Comparison of ENCODE assay signal across 12 cellular contexts in genomic region chr6:111950661-111951426, GRCh38.
A peak's percentile ranks its signal among the peaks of the same experiment; 100 is the strongest.
DNase-seq lines count a peak whose midpoint lies in the region; ATAC-seq and TF ChIP-seq lines count a peak whose summit lies in the region.
"Had no signal": no experiment of that assay in that cellular context is flagged by ENCODE, and none has a peak within 500 bp of the region (broad histone marks: within the 10 kb centered on the region; RNA-seq: fewer than 3 reads in every experiment).

No MANE protein-coding gene starts in this region.

- no peak overlapping the region for H3K4me3 ChIP-seq in breast epithelium
- H3K4me3 ChIP-seq in fibroblast of the aortic adventitia (ENCODE audit: low read depth, low read length): no peak overlapping the region
- no peak overlapping the region for H3K4me3 ChIP-seq in skeletal muscle satellite cell (ENCODE audit: low read length)
- H3K4me3 ChIP-seq: sigmoid colon had no signal

- H3K36me3 ChIP-seq in breast epithelium (no peaks in the 10 kb centered on the region), skeletal muscle satellite cell (ENCODE audit: insufficient read depth, low read length) (no peaks in the 10 kb centered on the region)
- H3K36me3 ChIP-seq: sigmoid colon had no signal

- no peak overlapping the region for H3K27ac ChIP-seq in breast epithelium
- H3K27ac ChIP-seq: sigmoid colon had no signal

- H3K4me1 ChIP-seq in breast epithelium: no peaks in the 10 kb centered on the region
- H3K4me1 ChIP-seq in skeletal muscle satellite cell (ENCODE audit: control insufficient read depth, insufficient read depth, low read length): peaks cover 24% of the 10 kb centered on the region

- no peaks in the 10 kb centered on the region for H3K9me3 ChIP-seq in breast epithelium
- no peaks in the 10 kb centered on the region for H3K9me3 ChIP-seq in skeletal muscle satellite cell (replicated peaks; ENCODE audit: low read length)
- H3K9me3 ChIP-seq: sigmoid colon had no signal

- POLR2A ChIA-PET in MCF 10A (lab: Yijun Ruan, JAX): interaction anchor here (0.9 to 1.4 kb wide), 2 partner anchors 17 to 23 kb away, joined by 3 to 4 read pairs; no protein-coding TSS in a partner anchor

- no peak for TF ChIP-seq POLR2A in breast epithelium (IDR thresholded peaks at IDR 0.05)

- H3K4me2 ChIP-seq in skeletal muscle satellite cell (ENCODE audit: low read length): peak overlapping the region; percentile 2

- BruUV-seq in MCF 10A (replicated peaks; lab: Mats Ljungman, UMichigan): no TSS peak

- intact Hi-C loops in MCF 10A (cut with micrococcal nuclease) (no loop called here), breast epithelium (cut with DNase I; ENCODE audit: low total_unique reads) (no loop called here)

- ATAC-seq in HG02678 (IDR thresholded peaks at IDR 0.05; ENCODE audit: unreplicated experiment): no peak
- ATAC-seq: activated CD8-positive, alpha-beta T cell treated with anti-CD3 and anti-CD28 coated beads for 36 hours had no signal

- H3K9me3 Mint-ChIP-seq in MCF 10A (ENCODE audit: unreplicated experiment): no peaks in the 10 kb centered on the region
- H3K9me3 Mint-ChIP-seq: activated CD8-positive, alpha-beta T cell treated with anti-CD3 and anti-CD28 coated beads for 36 hours had no signal

- DNase-seq in MCF 10A (ENCODE audit: unreplicated experiment): peak; percentile 23
- no peak for DNase-seq in breast epithelium (ENCODE audit: low spot score in 2 of 2)
- peak; percentile 82 for DNase-seq in NCI-H748 treated with DMSO at 0.1 percent for 48 hours (lab: John Stamatoyannopoulos, UW)
- peak; percentile 27 for DNase-seq in fibroblast of the aortic adventitia (ENCODE audit: low read depth)
- DNase-seq in dermis blood vessel endothelial cell: no peak
- no peak for DNase-seq in NCI-H187 (lab: John Stamatoyannopoulos, UW)
- DNase-seq: activated CD8-positive, alpha-beta T cell treated with anti-CD3 and anti-CD28 coated beads for 36 hours; HCEC 1CT; NCI-H1436 treated with DMSO at 0.1 percent for 48 hours; sigmoid colon had no signal

- H3K36me3 Mint-ChIP-seq in MCF 10A (ENCODE audit: insufficient read depth, unreplicated experiment): no peaks in the 10 kb centered on the region

- CTCF ChIA-PET in MCF 10A (lab: Yijun Ruan, JAX): interaction anchor here (1.0 kb wide), 1 partner anchor 47 kb away, joined by 3 read pairs; no protein-coding TSS in a partner anchor

- H3K4me3 Mint-ChIP-seq in MCF 10A (ENCODE audit: unreplicated experiment): no peak overlapping the region
- H3K4me3 Mint-ChIP-seq: activated CD8-positive, alpha-beta T cell treated with anti-CD3 and anti-CD28 coated beads for 36 hours had no signal

- peaks cover 23% of the 10 kb centered on the region for H3K4me1 Mint-ChIP-seq in MCF 10A (ENCODE audit: insufficient read depth, unreplicated experiment)

- no peak overlapping the region for H3K27ac Mint-ChIP-seq in MCF 10A (ENCODE audit: low read depth, unreplicated experiment)
- H3K27ac Mint-ChIP-seq: activated CD8-positive, alpha-beta T cell treated with anti-CD3 and anti-CD28 coated beads for 36 hours had no signal

- TF ChIP-seq CTCF in MCF 10A (IDR thresholded peaks at IDR 0.05; ENCODE audit: unreplicated experiment) (no peak), breast epithelium (IDR thresholded peaks at IDR 0.05) (no peak), fibroblast of the aortic adventitia (IDR thresholded peaks at IDR 0.05; ENCODE audit: insufficient read depth, low read length) (no peak)

- H3K27me3 ChIP-seq in breast epithelium (no peaks in the 10 kb centered on the region), skeletal muscle satellite cell (ENCODE audit: control insufficient read depth, insufficient read depth, low read length) (no peaks in the 10 kb centered on the region)
- H3K27me3 ChIP-seq: sigmoid colon had no signal

- no peak overlapping the region for H3K9ac ChIP-seq in skeletal muscle satellite cell (ENCODE audit: low read depth, low read length)

- no peaks in the 10 kb centered on the region for H3K27me3 Mint-ChIP-seq in MCF 10A (ENCODE audit: insufficient read depth, unreplicated experiment)
- H3K27me3 Mint-ChIP-seq: activated CD8-positive, alpha-beta T cell treated with anti-CD3 and anti-CD28 coated beads for 36 hours had no signal

Comparison
In these comparisons a context has a peak if more than half of its experiments do, and no peak if none do; other contexts are left out.
1. DNase-seq: peak in MCF 10A (single experiment), NCI-H748 treated with DMSO at 0.1 percent for 48 hours (single experiment) and fibroblast of the aortic adventitia (single experiment); none in breast epithelium (0 of 2), dermis blood vessel endothelial cell (single experiment) and NCI-H187 (0 of 2).